In genomic region chr6:76671751-76672150, GRCh38 we compare ENCODE assay signal across 7 cellular contexts.
"Had no signal": no experiment of that assay in that cellular context is flagged by ENCODE, and none has a peak within 500 bp of the region (broad histone marks: within the 10 kb centered on the region; RNA-seq: fewer than 3 reads in every experiment).

No MANE protein-coding gene starts in this region.

- H3K27ac Mint-ChIP-seq: HFFc6, IgD-negative memory B cell had no signal

- H3K4me3 ChIP-seq: GM23248, HAP-1 had no signal

- H3K4me1 Mint-ChIP-seq: IgD-negative memory B cell had no signal

- FAIRE-seq: HTR-8/SVneo had no signal

- H3K27ac ChIP-seq: GM23248 had no signal

- DNase-seq: GM23248, GOT3, H7, HFFc6 had no signal

- H3K9me3 ChIP-seq: HAP-1 had no signal

- H3K36me3 ChIP-seq: HAP-1 had no signal

- H3K9ac ChIP-seq: GM23248 had no signal

- H3K36me3 Mint-ChIP-seq: IgD-negative memory B cell had no signal

- H3K4me1 ChIP-seq: HAP-1 had no signal

- H3K4me3 Mint-ChIP-seq: HFFc6, IgD-negative memory B cell had no signal

- H3K9me3 Mint-ChIP-seq: HFFc6 had no signal

- H2AFZ ChIP-seq: GM23248 had no signal

- H3K27me3 Mint-ChIP-seq: IgD-negative memory B cell had no signal
